ENCODE assay signal across 19 cellular contexts in the genomic region with DNA sequence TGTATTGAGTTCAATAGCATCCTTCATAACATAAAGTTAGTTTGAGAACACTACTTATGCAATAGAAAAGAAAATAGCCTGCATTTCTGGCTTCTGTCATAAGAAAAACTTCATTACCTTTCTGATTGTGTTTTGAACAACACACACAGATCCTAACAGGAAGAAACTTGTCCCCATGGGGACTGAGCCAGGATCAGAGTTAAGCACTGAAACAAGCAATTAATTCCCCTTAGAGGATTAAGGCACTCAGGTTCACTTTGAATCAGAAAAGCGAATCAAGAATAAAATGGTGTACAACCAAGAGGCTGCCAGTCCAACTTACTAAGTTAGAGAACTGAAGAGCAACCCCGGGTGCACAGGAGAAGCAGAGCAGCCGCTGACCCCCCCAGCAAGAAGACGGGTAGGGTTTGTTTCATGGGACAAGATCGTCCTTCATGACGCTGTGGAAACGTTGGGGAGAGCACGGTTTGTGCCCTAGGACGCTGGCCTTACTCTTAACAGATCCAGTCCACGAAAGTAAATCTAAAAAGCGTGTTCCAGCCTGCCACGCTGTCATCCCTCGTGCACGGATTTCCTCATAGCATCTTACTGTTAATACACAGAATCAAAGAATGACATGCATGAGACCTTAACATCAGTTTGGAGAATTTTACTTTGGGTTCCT. TPM values are rescaled to one million over a fixed set of nuclear protein-coding genes. Genes with fewer than 3 reads are reported as not detected.
DNase-seq lines count a peak whose midpoint lies in the region; ATAC-seq, FAIRE-seq and TF ChIP-seq lines count a peak whose summit lies in the region.
"Had no signal": no experiment of that assay in that cellular context is flagged by ENCODE, and none has a peak within 500 bp of the region (broad histone marks: within the 10 kb centered on the region; RNA-seq: fewer than 3 reads in every experiment).

No MANE protein-coding gene starts in this region.

- H4K20me1 ChIP-seq in keratinocyte (ENCODE audit: control insufficient read depth, extremely low read depth, insufficient read depth, low read length), result no peaks in the 10 kb centered on the region

- no peak for TF ChIP-seq POLR2A in Peyer's patch (IDR thresholded peaks at IDR 0.05)
- no peak for TF ChIP-seq POLR2A in lower leg skin (IDR thresholded peaks at IDR 0.05)

- ATAC-seq in left ventricle myocardium superior, result no peak
- ATAC-seq in HG03025 (IDR thresholded peaks at IDR 0.05; ENCODE audit: low FRiP score, unreplicated experiment), result no peak
- ATAC-seq: WTC11 had no signal

- H3K9me3 ChIP-seq in right atrium auricular region (peaks cover 0 to 12% of the 10 kb centered on the region in 2 donors), Peyer's patch (no peaks in the 10 kb centered on the region), keratinocyte (ENCODE audit: control insufficient read depth, low read depth, low read length) (no peaks in the 10 kb centered on the region)

- no peaks in the 10 kb centered on the region for H3K27me3 ChIP-seq in right atrium auricular region
- H3K27me3 ChIP-seq in Peyer's patch, result no peaks in the 10 kb centered on the region
- no peaks in the 10 kb centered on the region for H3K27me3 ChIP-seq in keratinocyte (ENCODE audit: control insufficient read depth, extremely low read depth, insufficient read depth, low read length)
- no peaks in the 10 kb centered on the region for H3K27me3 ChIP-seq in H7 (ENCODE audit: control insufficient read depth, insufficient read depth, low read length)

- dilution Hi-C loops in keratinocyte (cut with MboI; ENCODE audit: extremely low pct_ligation_motif_present, low sequenced_read_pairs), result no loop called here

- peak overlapping the region; percentile 5 for H3K9ac ChIP-seq in keratinocyte (ENCODE audit: control insufficient read depth, extremely low read depth, insufficient read depth, low read length)

- DNase-seq in right atrium auricular region (ENCODE audit: low spot score), result peak; percentile 49
- no peak for DNase-seq in left ventricle myocardium superior
- DNase-seq in Peyer's patch, result peak in 2 of 3 donors; percentile 20 to 29
- DNase-seq in keratinocyte (ENCODE audit: low read depth, low spot score), result no peak
- no peak for DNase-seq in lower leg skin (ENCODE audit: low spot score in 2 of 2)
- no peak for DNase-seq in H7
- no peak for DNase-seq in UCSD-AML1 (lab: John Stamatoyannopoulos, UW; ENCODE audit: unreplicated experiment)
- DNase-seq: activated T-cell treated with anti-CD3 and anti-CD28 coated beads, Interleukin-2, amount 50 U/mL, for 48 hours; DND-41; hippocampal formation; mesendoderm; NCI-H2081 treated with DMSO at 0.1 percent for 48 hours; stimulated activated CD4-positive, alpha-beta T cell treated with anti-CD3 and anti-CD28 coated beads, Interleukin-4, amount 100 ng/mL, for 24 hours had no signal

- FAIRE-seq in keratinocyte (lab: Jason Lieb, UNC), result peak; percentile 65
- FAIRE-seq: islet of Langerhans, urothelium cell line had no signal

- intact Hi-C loops in left ventricle myocardium superior (cut with micrococcal nuclease) (no loop called here), lower leg skin (cut with DNase I; ENCODE audit: low total_unique reads) (no loop called here)

- TF ChIP-seq CTCF in right atrium auricular region (IDR thresholded peaks at IDR 0.05) (no peak), Peyer's patch (IDR thresholded peaks at IDR 0.05) (no peak), keratinocyte (optimal IDR thresholded peaks at IDR 0.05 in 1 of 3, IDR thresholded peaks at IDR 0.05 in 1 of 3, conservative IDR thresholded peaks at IDR 0.05 in 1 of 3; ENCODE audit: extremely low read depth in 1 of 3, insufficient read depth in 2 of 3, low read length in 3 of 3) (no peak), lower leg skin (IDR thresholded peaks at IDR 0.05) (no peak)

- no peaks in the 10 kb centered on the region for H3K9me1 ChIP-seq in keratinocyte (ENCODE audit: control insufficient read depth, extremely low read depth, insufficient read depth, low read length)

- H3K4me3 ChIP-seq in right atrium auricular region (no peak overlapping the region), Peyer's patch (no peak overlapping the region), keratinocyte (ENCODE audit: control insufficient read depth in 2 of 3, extremely low read depth in 1 of 3, insufficient read depth in 2 of 3, low read depth in 1 of 3, low read length in 3 of 3) (no peak overlapping the region), lower leg skin (ENCODE audit: low read depth, poor library complexity, severe bottlenecking) (no peak overlapping the region), H7 (ENCODE audit: insufficient read depth, low read depth, low read length) (no peak overlapping the region)
- H3K4me3 ChIP-seq: PC-9, smooth muscle cell had no signal

- 58 to 70% methylated on average over 14 of the region's 14 CpGs for WGBS in lower leg skin, 2 donors

- H3K36me3 ChIP-seq in right atrium auricular region (no peaks in the 10 kb centered on the region), Peyer's patch (no peaks in the 10 kb centered on the region), keratinocyte (ENCODE audit: control insufficient read depth in 2 of 2, extremely low read depth in 1 of 2, insufficient read depth in 2 of 2, low read length in 2 of 2) (no peaks in the 10 kb centered on the region), H7 (replicated peaks; ENCODE audit: control insufficient read depth, insufficient read depth, low read length) (no peaks in the 10 kb centered on the region)

- H2AFZ ChIP-seq in keratinocyte (ENCODE audit: control insufficient read depth, low read length), result peak overlapping the region; percentile 50
- H2AFZ ChIP-seq: PC-9 had no signal

- no peak overlapping the region for H3K27ac ChIP-seq in right atrium auricular region
- H3K27ac ChIP-seq in Peyer's patch, result no peak overlapping the region
- no peak overlapping the region for H3K27ac ChIP-seq in keratinocyte (ENCODE audit: control insufficient read depth, insufficient read depth, low read length)
- H3K27ac ChIP-seq: PC-9 had no signal

- H3K4me2 ChIP-seq in keratinocyte (ENCODE audit: control insufficient read depth, extremely low read depth, insufficient read depth, low read depth, low read length), result peak overlapping the region; percentile 26
- H3K4me2 ChIP-seq: smooth muscle cell had no signal

- no peaks in the 10 kb centered on the region for H3K79me2 ChIP-seq in keratinocyte (ENCODE audit: control insufficient read depth, insufficient read depth, low read length)

- H3K4me1 ChIP-seq in right atrium auricular region, result peaks cover 0 to 4% of the 10 kb centered on the region in 2 donors
- no peaks in the 10 kb centered on the region for H3K4me1 ChIP-seq in Peyer's patch
- H3K4me1 ChIP-seq in keratinocyte (ENCODE audit: control insufficient read depth, extremely low read depth, insufficient read depth, low read length), result peaks cover 16% of the 10 kb centered on the region

RNA-seq across cellular contexts. Expression of a gene that starts 46.6 kb away (rescaled TPM):
- total RNA-seq in right atrium auricular region (1 to 10 TPM; 1.4 TPM), left ventricle myocardium superior (1.4 TPM), Peyer's patch (10 to 100 TPM in 2 of 4 donors, 1 to 10 TPM in 2; 8.8 to 37.4 (median 9.7) TPM), lower leg skin (1 to 10 TPM; 1.5 to 3.6 (median 2.6) TPM)
- polyA plus RNA-seq in keratinocyte, result 5.6 to 8.2 TPM (median 6.2 TPM) in 3 replicates
- 3.1 TPM for polyA plus RNA-seq in keratinocyte (2011; ENCODE audit: low read depth)
- 7.8 and 8.4 TPM in 2 replicates for polyA plus RNA-seq in keratinocyte (2011; cell fraction: cytosol; rRNA removed)
- 4.0 and 5.1 TPM in 2 replicates for polyA plus RNA-seq in keratinocyte (2011; cell fraction: nucleus; rRNA removed)
- polyA plus RNA-seq in keratinocyte (2012; ENCODE audit: low replicate concordance), result 6.5 and 9.3 TPM in 2 replicates
- 0.85 to 3.7 TPM (median 2.7 TPM) in 3 replicates for polyA minus RNA-seq in keratinocyte
- polyA minus RNA-seq in keratinocyte (2011; cell fraction: cytosol; rRNA and poly(A)+ RNA removed), result 4.6 TPM
- 4.4 and 5.5 TPM in 2 replicates for polyA minus RNA-seq in keratinocyte (2011; cell fraction: nucleus; rRNA and poly(A)+ RNA removed)
- total RNA-seq in H7 (2014; rRNA removed; shearing (Covaris generic)), result 1.4 and 3.0 TPM in 2 replicates

Comparison
In these comparisons a context has a peak if more than half of its experiments do, and no peak if none do; other contexts are left out.
1. DNase-seq: peak in right atrium auricular region (single experiment) and Peyer's patch (2 of 3); none in left ventricle myocardium superior (single experiment), keratinocyte (single experiment), lower leg skin (0 of 2), H7 (single experiment) and UCSD-AML1 (single experiment).